Comparison of ENCODE assay signal across 1 cellular context in genomic region chr7:99012722-99013121, GRCh38.
TF ChIP-seq lines count a peak whose summit lies in the region.

No MANE protein-coding gene starts in this region.

TF ChIP-seq in K562, 482 proteins besides CTCF, POLR2A, EP300 and RAD21 (continued from another document):
- TF ChIP-seq ZBTB40 (IDR thresholded peaks at IDR 0.05) (no peak), ZBTB40 (CRISPR knock-in tag; IDR thresholded peaks at IDR 0.05) (no peak), EGR1 (conservative IDR thresholded peaks at IDR 0.05) (no peak), PATZ1 (CRISPR knock-in tag; IDR thresholded peaks at IDR 0.05; ENCODE audit: borderline replicate concordance) (no peak), DLX4 (CRISPR knock-in tag; IDR thresholded peaks at IDR 0.05) (no peak), POLR2AphosphoS5 (IDR thresholded peaks at IDR 0.05; ENCODE audit: control insufficient read depth, insufficient read depth, low read depth, low read length) (no peak), CHD7 (IDR thresholded peaks at IDR 0.05; ENCODE audit: low read depth, low read length) (no peak), BRF1 (IDR thresholded peaks at IDR 0.05; ENCODE audit: borderline replicate concordance, extremely low read depth, insufficient read length) (no peak), SMAD3 (CRISPR knock-in tag; conservative IDR thresholded peaks at IDR 0.05) (no peak), RUNX1 (IDR thresholded peaks at IDR 0.05; ENCODE audit: low read depth) (no peak), TRIM25 (IDR thresholded peaks at IDR 0.05; ENCODE audit: borderline replicate concordance) (no peak)
